ENCODE assay signal across 9 cellular contexts in genomic region chr16:84741351-84741791, GRCh38. TPM values are rescaled to one million over a fixed set of nuclear protein-coding genes. Genes with fewer than 3 reads are reported as not detected.
A peak's percentile ranks its signal among the peaks of the same experiment; 100 is the strongest.
DNase-seq lines count a peak whose midpoint lies in the region; ATAC-seq and TF ChIP-seq lines count a peak whose summit lies in the region.
"Had no signal": no experiment of that assay in that cellular context is flagged by ENCODE, and none has a peak within 500 bp of the region (broad histone marks: within the 10 kb centered on the region; RNA-seq: fewer than 3 reads in every experiment).

No MANE protein-coding gene starts in this region.

- H3K9me3 Mint-ChIP-seq in activated naive CD8-positive, alpha-beta T cell (ENCODE audit: low read depth), result no peaks in the 10 kb centered on the region
- H3K9me3 Mint-ChIP-seq: neural crest cell had no signal

- no peak overlapping the region for H2AFZ ChIP-seq in ACC112 (ENCODE audit: low read length, unreplicated experiment)

- in situ Hi-C loops in G401 (cut with HindIII; ENCODE audit: low sequenced_read_pairs), result loop anchor here (10.0 kb wide), 1 partner anchor 233 kb away; no protein-coding TSS in a partner anchor

- H3K36me3 ChIP-seq in ACC112 (ENCODE audit: insufficient read depth, low read length) (no peaks in the 10 kb centered on the region), liver (ENCODE audit: control insufficient read depth in 4 of 4, insufficient read depth in 3 of 4, low read depth in 1 of 4, low read length in 3 of 4) (peaks cover 2 to 4% (median 3%) of the 10 kb centered on the region in 4 donors), SJCRH30 (no peaks in the 10 kb centered on the region)

- peak overlapping the region; percentile 90; the same call in 1 of the 2 replicates for H3K27ac ChIP-seq in ACC112 (ENCODE audit: low read depth, low read length)
- H3K27ac ChIP-seq in liver (ENCODE audit: low read depth in 1 of 2, low read length in 2 of 2), result peak overlapping the region; percentile 44 to 61
- no peak overlapping the region for H3K27ac ChIP-seq in SJCRH30

- H3K27me3 ChIP-seq in ACC112 (ENCODE audit: insufficient read depth, low read length) (no peaks in the 10 kb centered on the region), liver (ENCODE audit: control insufficient read depth in 4 of 4, insufficient read depth in 4 of 4, low read length in 3 of 4) (no peaks in the 10 kb centered on the region), SJCRH30 (no peaks in the 10 kb centered on the region)

- DNase-seq in G401 (ENCODE audit: low spot score), result peak; percentile 46
- DNase-seq in NCI-H128 (lab: John Stamatoyannopoulos, UW; ENCODE audit: unreplicated experiment), result no peak
- no peak for DNase-seq in SJCRH30

- no peak overlapping the region for H3K4me3 Mint-ChIP-seq in activated naive CD8-positive, alpha-beta T cell
- H3K4me3 Mint-ChIP-seq: neural crest cell had no signal

- peaks cover 74% of the 10 kb centered on the region for H3K79me2 ChIP-seq in ACC112 (ENCODE audit: control insufficient read depth, insufficient read depth, low read length, unreplicated experiment)

- peaks cover 7% of the 10 kb centered on the region for H3K36me3 Mint-ChIP-seq in activated naive CD8-positive, alpha-beta T cell

- H3K27ac Mint-ChIP-seq in activated naive CD8-positive, alpha-beta T cell, result peak overlapping the region; percentile 89

- TF ChIP-seq RAD21 in liver (IDR thresholded peaks at IDR 0.05), result no peak

- H3K4me1 Mint-ChIP-seq in activated naive CD8-positive, alpha-beta T cell (ENCODE audit: low read depth), result peaks cover 50% of the 10 kb centered on the region

- H3K4me3 ChIP-seq in ACC112 (ENCODE audit: low read depth, low read length), result no peak overlapping the region
- no peak overlapping the region for H3K4me3 ChIP-seq in liver (ENCODE audit: low read depth in 1 of 3, low read length in 3 of 3)
- no peak overlapping the region for H3K4me3 ChIP-seq in SJCRH30

- no peaks in the 10 kb centered on the region for H3K27me3 Mint-ChIP-seq in activated naive CD8-positive, alpha-beta T cell

- H3K4me1 ChIP-seq in ACC112 (ENCODE audit: control insufficient read depth, insufficient read depth, low read length, unreplicated experiment), result peaks cover 30% of the 10 kb centered on the region
- peaks cover 16 to 66% (median 56%) of the 10 kb centered on the region in 4 donors for H3K4me1 ChIP-seq in liver (ENCODE audit: control insufficient read depth in 4 of 4, insufficient read depth in 4 of 4, low read length in 3 of 4)
- no peaks in the 10 kb centered on the region for H3K4me1 ChIP-seq in SJCRH30

- H3K9ac ChIP-seq in liver (ENCODE audit: low read depth in 1 of 2, low read length in 2 of 2), result no peak overlapping the region

- no peaks in the 10 kb centered on the region for H3K9me3 ChIP-seq in liver (ENCODE audit: control insufficient read depth in 4 of 4, low read length in 3 of 4)
- no peaks in the 10 kb centered on the region for H3K9me3 ChIP-seq in SJCRH30 (replicated peaks)

- no peak for TF ChIP-seq CTCF in liver (IDR thresholded peaks at IDR 0.05; ENCODE audit: low read depth, low read length, missing input control)

- ATAC-seq in GM21717 (IDR thresholded peaks at IDR 0.05; ENCODE audit: unreplicated experiment) (no peak), GM21576 (IDR thresholded peaks at IDR 0.05; ENCODE audit: unreplicated experiment) (no peak)

- 10% methylated on average over 2 of the region's 2 CpGs for WGBS in liver

TF ChIP-seq in liver, 16 proteins besides CTCF, POLR2A, EP300 and RAD21:
- TF ChIP-seq REST (IDR thresholded peaks at IDR 0.05) (no peak), SP1 (IDR thresholded peaks at IDR 0.05) (no peak), NR2F2 (IDR thresholded peaks at IDR 0.05) (no peak), YY1 (IDR thresholded peaks at IDR 0.05) (no peak), MAX (IDR thresholded peaks at IDR 0.05) (peak; percentile 15), TAF1 (conservative IDR thresholded peaks at IDR 0.05) (no peak), EGR1 (IDR thresholded peaks at IDR 0.05; ENCODE audit: low read depth in 2 of 2) (no peak)

RNA-seq across cellular contexts. Expression of gene USP10, which starts 41.6 kb away (rescaled TPM):
- total RNA-seq in G401 (2014; rRNA removed; shearing (Covaris generic)), result 54.2 and 82.0 TPM in 2 replicates
- total RNA-seq in liver, result 10 to 100 TPM; 40.8 to 43.3 TPM
- polyA plus RNA-seq in liver, result 10 to 100 TPM; 28.2 to 46.1 TPM
- total RNA-seq in SJCRH30 (2014; rRNA removed; shearing (Covaris generic)), result 66.2 and 68.3 TPM in 2 replicates
